ENCODE assay signal across 8 cellular contexts in genomic region chr7:2521341-2521745, GRCh38. TPM values are rescaled to one million over a fixed set of nuclear protein-coding genes. Genes with fewer than 3 reads are reported as not detected.
DNase-seq lines count a peak whose midpoint lies in the region; ATAC-seq and TF ChIP-seq lines count a peak whose summit lies in the region.

No MANE protein-coding gene starts in this region.

- no peak overlapping the region for H2AK5ac ChIP-seq in mesenchymal stem cell (ENCODE audit: low read length, severe bottlenecking)

- H3K4me2 ChIP-seq in mesenchymal stem cell (ENCODE audit: low read length, poor library complexity, severe bottlenecking) (peak overlapping the region; percentile 90), Karpas-422 (ENCODE audit: low read depth, low read length, poor library complexity, severe bottlenecking) (no peak overlapping the region)

- H3K9me2 ChIP-seq in Karpas-422 (replicated peaks; ENCODE audit: insufficient read depth, low read length), result no peaks in the 10 kb centered on the region

- peak overlapping the region; percentile 11 for H3K27ac Mint-ChIP-seq in type B pancreatic cell

- in situ Hi-C loops in astrocyte of the spinal cord (cut with HindIII; ENCODE audit: low sequenced_read_pairs), result no loop called here

- H3K9ac ChIP-seq in mesenchymal stem cell (ENCODE audit: low read length) (no peak overlapping the region), Karpas-422 (ENCODE audit: low read length) (no peak overlapping the region)

- H3K4me3 ChIP-seq in astrocyte of the spinal cord (ENCODE audit: low read depth, low read length), result peak overlapping the region; percentile 52
- peak overlapping the region in 1 of 2 experiments; percentile 79 for H3K4me3 ChIP-seq in mesenchymal stem cell (ENCODE audit: insufficient read depth in 1 of 2, low read depth in 1 of 2, low read length in 2 of 2)
- H3K4me3 ChIP-seq in Karpas-422 (ENCODE audit: low read length), result no peak overlapping the region

- no peak for ATAC-seq in HG02588 (IDR thresholded peaks at IDR 0.05; ENCODE audit: unreplicated experiment)

- TF ChIP-seq CTCF in astrocyte of the spinal cord (IDR thresholded peaks at IDR 0.05; ENCODE audit: low read depth, low read length) (no peak), type B pancreatic cell (conservative IDR thresholded peaks at IDR 0.05) (no peak)

- H3K27me3 Mint-ChIP-seq in type B pancreatic cell, result peaks cover 31% of the 10 kb centered on the region

- H3K4ac ChIP-seq in mesenchymal stem cell (ENCODE audit: low read depth in 1 of 2, low read length in 2 of 2), result no peak overlapping the region

- H3K27me3 ChIP-seq in mesenchymal stem cell (ENCODE audit: control insufficient read depth in 1 of 2, insufficient read depth in 1 of 2, low read length in 2 of 2), result no peaks in the 10 kb centered on the region
- no peaks in the 10 kb centered on the region for H3K27me3 ChIP-seq in Karpas-422 (ENCODE audit: low read length)

- H3K36me3 Mint-ChIP-seq in type B pancreatic cell, result no peaks in the 10 kb centered on the region

- no peak overlapping the region for H2BK12ac ChIP-seq in mesenchymal stem cell (ENCODE audit: low read length in 2 of 2)

- no peak overlapping the region for H3K23ac ChIP-seq in mesenchymal stem cell (ENCODE audit: low read length in 2 of 2)

- H2AFZ ChIP-seq in mesenchymal stem cell (ENCODE audit: low read depth, low read length) (no peak overlapping the region), Karpas-422 (ENCODE audit: low read length) (no peak overlapping the region)

- DNase-seq in activated naive CD4-positive, alpha-beta T cell treated with Interleukin-2 at 50 U/mL for 16 hours, result peak; percentile 18
- DNase-seq in activated naive CD4-positive, alpha-beta T cell (lab: John Stamatoyannopoulos, UW), result no peak
- DNase-seq in astrocyte of the spinal cord (ENCODE audit: low read depth, low spot score) (no peak), mesenchymal stem cell (no peak), type B pancreatic cell (ENCODE audit: extremely low spot score, unreplicated experiment) (no peak), Karpas-422 (no peak), C1 segment of cervical spinal cord (lab: John Stamatoyannopoulos, UW) (no peak)

- H3K9me3 ChIP-seq in mesenchymal stem cell (ENCODE audit: control insufficient read depth, low read length), result no peaks in the 10 kb centered on the region
- no peaks in the 10 kb centered on the region for H3K9me3 ChIP-seq in Karpas-422 (ENCODE audit: low read length)

- no peaks in the 10 kb centered on the region for H3K79me2 ChIP-seq in Karpas-422 (ENCODE audit: low read length)

- peaks cover 25% of the 10 kb centered on the region for H3K4me1 Mint-ChIP-seq in type B pancreatic cell (ENCODE audit: unreplicated experiment)

- no peaks in the 10 kb centered on the region; the same call in 1 of the 2 replicates for H4K20me1 ChIP-seq in Karpas-422 (ENCODE audit: insufficient read depth, low read depth, low read length)

- H4K8ac ChIP-seq in mesenchymal stem cell (ENCODE audit: low read length), result no peak overlapping the region

- H4K91ac ChIP-seq in mesenchymal stem cell (ENCODE audit: low read length), result no peak overlapping the region

- H3K36me3 ChIP-seq in mesenchymal stem cell (ENCODE audit: control insufficient read depth in 1 of 2, insufficient read depth in 2 of 2, low read depth in 1 of 2, low read length in 2 of 2) (peaks cover 0 to 50% of the 10 kb centered on the region in 2 experiments), Karpas-422 (ENCODE audit: insufficient read depth, low read length) (no peaks in the 10 kb centered on the region)

- H3K4me1 ChIP-seq in mesenchymal stem cell (ENCODE audit: control insufficient read depth, insufficient read depth, low read depth, low read length) (peaks cover 72% of the 10 kb centered on the region), Karpas-422 (ENCODE audit: low read length) (peaks cover 18% of the 10 kb centered on the region)

- no peaks in the 10 kb centered on the region for H3K79me1 ChIP-seq in mesenchymal stem cell (replicated peaks; ENCODE audit: low read length, poor library complexity, severe bottlenecking)

- H2BK15ac ChIP-seq in mesenchymal stem cell (ENCODE audit: low read depth, poor library complexity, severe bottlenecking), result no peak overlapping the region

- H3K14ac ChIP-seq in mesenchymal stem cell (ENCODE audit: low read length in 2 of 2), result no peak overlapping the region

- WGBS in mesenchymal stem cell, result 41% methylated on average over 21 of the region's 21 CpGs

- no peaks in the 10 kb centered on the region for H3K9me3 Mint-ChIP-seq in type B pancreatic cell

- H3K18ac ChIP-seq in mesenchymal stem cell (ENCODE audit: low read depth in 1 of 2, low read length in 2 of 2), result no peak overlapping the region

- peak overlapping the region; percentile 73 for H3K27ac ChIP-seq in mesenchymal stem cell (ENCODE audit: low read length, poor library complexity, severe bottlenecking)
- H3K27ac ChIP-seq in Karpas-422 (ENCODE audit: low read length), result no peak overlapping the region

- no peak overlapping the region for H2BK120ac ChIP-seq in mesenchymal stem cell (ENCODE audit: low read depth, low read length)

- H3K4me3 Mint-ChIP-seq in type B pancreatic cell, result peak overlapping the region; percentile 79

- no peak overlapping the region for H2BK5ac ChIP-seq in mesenchymal stem cell (ENCODE audit: low read depth, low read length, poor library complexity, severe bottlenecking)

RNA-seq across cellular contexts. Expression of gene LFNG, which starts 1.8 kb away (rescaled TPM):
- polyA plus RNA-seq in mesenchymal stem cell (2013, experiment 1 of 2), result 0.22 TPM
- 0.21 TPM for polyA plus RNA-seq in mesenchymal stem cell (2013, experiment 2 of 2)
- 5.0 and 15.3 TPM in 2 replicates for total RNA-seq in type B pancreatic cell (ENCODE audit: low replicate concordance)
- 0.07 and 0.19 TPM in 2 replicates for total RNA-seq in Karpas-422 (2014; rRNA removed; shearing (Covaris generic); ENCODE audit: low replicate concordance)

RNA-seq across cellular contexts. Expression of gene BRAT1, which starts 34.0 kb away (rescaled TPM):
- polyA plus RNA-seq in mesenchymal stem cell (2013, experiment 1 of 2), result 10.5 TPM
- 10.6 TPM for polyA plus RNA-seq in mesenchymal stem cell (2013, experiment 2 of 2)
- 25.2 and 40.3 TPM in 2 replicates for total RNA-seq in type B pancreatic cell (ENCODE audit: low replicate concordance)
- 10.5 and 30.1 TPM in 2 replicates for total RNA-seq in Karpas-422 (2014; rRNA removed; shearing (Covaris generic); ENCODE audit: low replicate concordance)

RNA-seq across cellular contexts. Expression of gene IQCE, which starts 37.4 kb away (rescaled TPM):
- polyA plus RNA-seq in mesenchymal stem cell (2013, experiment 1 of 2), result 10.2 TPM
- polyA plus RNA-seq in mesenchymal stem cell (2013, experiment 2 of 2), result 10.0 TPM
- 25.7 and 35.2 TPM in 2 replicates for total RNA-seq in type B pancreatic cell (ENCODE audit: low replicate concordance)
- 0.93 and 1.1 TPM in 2 replicates for total RNA-seq in Karpas-422 (2014; rRNA removed; shearing (Covaris generic); ENCODE audit: low replicate concordance)

RNA-seq across cellular contexts. Expression of gene GRIFIN, which starts 45.1 kb away (rescaled TPM):
- polyA plus RNA-seq in mesenchymal stem cell (2013, experiment 1 of 2), result not detected
- polyA plus RNA-seq in mesenchymal stem cell (2013, experiment 2 of 2), result not detected
- not detected in 2 replicates for total RNA-seq in type B pancreatic cell (ENCODE audit: low replicate concordance)
- not detected in 2 replicates for total RNA-seq in Karpas-422 (2014; rRNA removed; shearing (Covaris generic); ENCODE audit: low replicate concordance)

Comparison
In these comparisons a context has a peak if more than half of its experiments do, and no peak if none do; other contexts are left out.
1. RNA of gene IQCE, which starts 37.4 kb away (total RNA-seq): 25.7 to 35.2 TPM in type B pancreatic cell; 0.93 to 1.1 TPM in Karpas-422; every median in the first group is over 10 times any median in the second.